1 cellular context compared by ENCODE assay signal in genomic region chr17:43367588-43368242, GRCh38.
TF ChIP-seq lines count a peak whose summit lies in the region.

No MANE protein-coding gene starts in this region.

TF ChIP-seq in HepG2, 621 proteins besides CTCF, POLR2A, EP300 and RAD21 (continued from another document and continues in another):
- TF ChIP-seq TEF (CRISPR knock-in tag; IDR thresholded peaks at IDR 0.05) (peak; percentile 71), HOXA9 (CRISPR knock-in tag; IDR thresholded peaks at IDR 0.05; ENCODE audit: borderline replicate concordance) (no peak; the same call in 1 of the 2 replicates), SIX4 (CRISPR knock-in tag; IDR thresholded peaks at IDR 0.05) (peak; percentile 66; the same call in 1 of the 2 replicates), ZNF143 (CRISPR knock-in tag; IDR thresholded peaks at IDR 0.05) (peak; percentile 89), SRSF1 (optimal IDR thresholded peaks at IDR 0.05; ENCODE audit: low read depth, low read length) (peak; percentile 25), NFE2L1 (CRISPR knock-in tag; IDR thresholded peaks at IDR 0.05; ENCODE audit: borderline replicate concordance) (no peak), ZNF841 (CRISPR knock-in tag; IDR thresholded peaks at IDR 0.05; ENCODE audit: borderline replicate concordance) (0 out of 2 replicates have a peak, but pooled peaks have one; percentile 29), CREM (IDR thresholded peaks at IDR 0.05) (peak; percentile 79; the same call in 1 of the 2 replicates), CREM (CRISPR knock-in tag; IDR thresholded peaks at IDR 0.05) (no peak), PRDM15 (CRISPR knock-in tag; IDR thresholded peaks at IDR 0.05) (0 out of 2 replicates have a peak, but pooled peaks have one; percentile 5), HOXA5 (CRISPR knock-in tag; IDR thresholded peaks at IDR 0.05) (peak; percentile 28), TFE3 (CRISPR knock-in tag; IDR thresholded peaks at IDR 0.05) (peak; percentile 25; the same call in 1 of the 2 replicates), THAP11 (CRISPR knock-in tag; IDR thresholded peaks at IDR 0.05) (peak; percentile 80), ZNF605 (CRISPR knock-in tag; IDR thresholded peaks at IDR 0.05) (no peak), ZNF296 (CRISPR knock-in tag; conservative IDR thresholded peaks at IDR 0.05) (no peak), ZNF512B (CRISPR knock-in tag; IDR thresholded peaks at IDR 0.05; ENCODE audit: borderline replicate concordance) (no peak), RNF2 (conservative IDR thresholded peaks at IDR 0.05; ENCODE audit: low read depth) (0 out of 2 replicates have a peak, but pooled peaks have one; percentile 20), NCOA1 (CRISPR knock-in tag; IDR thresholded peaks at IDR 0.05) (no peak), GTF2F1 (IDR thresholded peaks at IDR 0.05; ENCODE audit: low read length) (peak; percentile 100), KLF16 (CRISPR knock-in tag; IDR thresholded peaks at IDR 0.05) (peak in 1 of 2 experiments; percentile 96; a peak in 3 of 4 replicates), GABPB1 (CRISPR knock-in tag; IDR thresholded peaks at IDR 0.05) (no peak; the same call in 1 of the 2 replicates), ARID2 (CRISPR knock-in tag; IDR thresholded peaks at IDR 0.05; ENCODE audit: borderline replicate concordance) (0 out of 2 replicates have a peak, but pooled peaks have one; percentile 56), TBX3 (IDR thresholded peaks at IDR 0.05; ENCODE audit: borderline replicate concordance) (peak; percentile 23; the same call in 1 of the 2 replicates), ZNF616 (CRISPR knock-in tag; IDR thresholded peaks at IDR 0.05; ENCODE audit: low read depth) (no peak), ZNF678 (CRISPR knock-in tag; IDR thresholded peaks at IDR 0.05) (no peak), TRIM22 (IDR thresholded peaks at IDR 0.05) (no peak), MBD4 (IDR thresholded peaks at IDR 0.05; ENCODE audit: borderline replicate concordance, low read length) (0 out of 2 replicates have a peak, but pooled peaks have one; percentile 83), ZNF709 (CRISPR knock-in tag; IDR thresholded peaks at IDR 0.05) (peak; percentile 63; the same call in 1 of the 2 replicates), POLR2AphosphoS2 (IDR thresholded peaks at IDR 0.05; ENCODE audit: low read depth, low read length) (peak; percentile 99), SIN3B (IDR thresholded peaks at IDR 0.05; ENCODE audit: low read length) (peak; percentile 62; the same call in 1 of the 2 replicates), ZNF331 (CRISPR knock-in tag; IDR thresholded peaks at IDR 0.05) (peak; percentile 74), MAF1 (CRISPR knock-in tag; IDR thresholded peaks at IDR 0.05; ENCODE audit: borderline replicate concordance) (no peak), ZNF639 (CRISPR knock-in tag; conservative IDR thresholded peaks at IDR 0.05) (no peak), TFDP2 (CRISPR knock-in tag; IDR thresholded peaks at IDR 0.05) (peak; percentile 31; the same call in 1 of the 2 replicates), PPARG (CRISPR knock-in tag; conservative IDR thresholded peaks at IDR 0.05) (peak; percentile 65; the same call in 1 of the 2 replicates), ZNF850 (CRISPR knock-in tag; conservative IDR thresholded peaks at IDR 0.05) (no peak), IKZF4 (CRISPR knock-in tag; IDR thresholded peaks at IDR 0.05; ENCODE audit: borderline replicate concordance, low read depth, not compliant biosample characterization) (no peak), GABPA (IDR thresholded peaks at IDR 0.05; ENCODE audit: low read depth, low read length) (no peak), GABPA (CRISPR knock-in tag; IDR thresholded peaks at IDR 0.05; ENCODE audit: low read depth) (no peak), FOXP4 (CRISPR knock-in tag; IDR thresholded peaks at IDR 0.05) (peak; percentile 35; the same call in 1 of the 2 replicates), ELF1 (CRISPR knock-in tag; IDR thresholded peaks at IDR 0.05) (no peak), ZSCAN20 (CRISPR knock-in tag; IDR thresholded peaks at IDR 0.05; ENCODE audit: borderline replicate concordance) (0 out of 2 replicates have a peak, but pooled peaks have one; percentile 57), TOE1 (CRISPR knock-in tag; IDR thresholded peaks at IDR 0.05) (peak; percentile 97), MED13 (CRISPR knock-in tag; IDR thresholded peaks at IDR 0.05) (peak; percentile 60), ZNF496 (CRISPR knock-in tag; IDR thresholded peaks at IDR 0.05; ENCODE audit: insufficient replicate concordance) (no peak), ZNF530 (CRISPR knock-in tag; IDR thresholded peaks at IDR 0.05; ENCODE audit: low read depth) (no peak), LCORL (IDR thresholded peaks at IDR 0.05) (peak; percentile 78), LCORL (CRISPR knock-in tag; IDR thresholded peaks at IDR 0.05) (peak; percentile 48; the same call in 1 of the 2 replicates), RCOR2 (CRISPR knock-in tag; IDR thresholded peaks at IDR 0.05) (0 out of 2 replicates have a peak, but pooled peaks have one; percentile 50), GATAD1 (CRISPR knock-in tag; IDR thresholded peaks at IDR 0.05) (peak; percentile 66), ZNF205 (CRISPR knock-in tag; IDR thresholded peaks at IDR 0.05) (peak; percentile 78), DNMT1 (CRISPR knock-in tag; IDR thresholded peaks at IDR 0.05) (0 out of 2 replicates have a peak, but pooled peaks have one; percentile 32), ATF3 (CRISPR knock-in tag; IDR thresholded peaks at IDR 0.05) (0 out of 2 replicates have a peak, but pooled peaks have one; percentile 18), ZBTB7B (CRISPR knock-in tag; IDR thresholded peaks at IDR 0.05) (0 out of 2 replicates have a peak, but pooled peaks have one; percentile 52), MED8 (CRISPR knock-in tag; IDR thresholded peaks at IDR 0.05; ENCODE audit: insufficient replicate concordance) (peak; percentile 99), ZNF780A (CRISPR knock-in tag; IDR thresholded peaks at IDR 0.05) (peak; percentile 83; the same call in 1 of the 2 replicates)
